In the genomic region with DNA sequence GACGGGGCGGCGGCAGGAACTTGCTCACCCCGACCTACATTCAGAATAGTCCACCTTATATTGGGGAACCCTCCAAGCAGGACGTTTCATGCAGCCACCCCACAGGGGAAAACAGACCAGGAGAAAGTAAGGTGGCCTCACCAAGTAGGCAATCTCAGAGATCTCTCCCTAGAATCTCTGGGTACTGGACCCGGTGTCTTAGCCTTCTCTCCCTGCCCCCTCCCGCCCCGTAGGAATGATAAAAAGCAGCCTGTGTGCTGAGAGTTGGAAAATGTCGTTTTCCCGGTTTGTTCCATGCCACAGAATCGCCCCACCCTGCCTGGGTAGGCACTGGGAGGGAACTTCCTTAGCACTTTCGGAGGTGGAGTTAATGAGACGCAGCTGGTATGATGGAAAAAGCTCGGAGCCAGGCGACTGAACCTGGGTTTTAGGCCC, we compare ENCODE assay signal across 8 cellular contexts. TPM values are rescaled to one million over a fixed set of nuclear protein-coding genes. Genes with fewer than 3 reads are reported as not detected.
DNase-seq lines count a peak whose midpoint lies in the region; ATAC-seq, FAIRE-seq and TF ChIP-seq lines count a peak whose summit lies in the region.

No MANE protein-coding gene starts in this region.

- peak; percentile 12 for FAIRE-seq in endometrium (lab: Jason Lieb, UNC)

- DNase-seq in activated CD4-positive, alpha-beta T cell treated with anti-CD3 and anti-CD28 coated beads for 36 hours, result no peak
- no peak for DNase-seq in activated CD4-positive, alpha-beta T cell treated with anti-CD3 and anti-CD28 coated beads, Interleukin-2, amount 50 U/mL, for 4 hours
- no peak for DNase-seq in NCI-H526 treated with DMSO at 0.1 percent for 48 hours (lab: John Stamatoyannopoulos, UW)
- no peak for DNase-seq in stimulated activated CD4-positive, alpha-beta T cell treated with anti-CD3 and anti-CD28 coated beads, Interleukin-15, amount 100 ng/mL, for 24 hours
- DNase-seq in effector memory CD8-positive, alpha-beta T cell, result no peak

- peak overlapping the region; percentile 75 for H3K4me3 Mint-ChIP-seq in activated CD4-positive, alpha-beta T cell treated with anti-CD3 and anti-CD28 coated beads for 36 hours
- no peak overlapping the region for H3K4me3 Mint-ChIP-seq in effector memory CD8-positive, alpha-beta T cell

- H3K27ac Mint-ChIP-seq in activated CD4-positive, alpha-beta T cell treated with anti-CD3 and anti-CD28 coated beads for 36 hours, result no peak overlapping the region
- no peak overlapping the region for H3K27ac Mint-ChIP-seq in effector memory CD8-positive, alpha-beta T cell

- H3K9me3 Mint-ChIP-seq in activated CD4-positive, alpha-beta T cell treated with anti-CD3 and anti-CD28 coated beads for 36 hours (ENCODE audit: low read depth), result no peaks in the 10 kb centered on the region
- no peaks in the 10 kb centered on the region for H3K9me3 Mint-ChIP-seq in effector memory CD8-positive, alpha-beta T cell

- peaks cover 33% of the 10 kb centered on the region for H3K4me1 ChIP-seq in mesodermal cell (ENCODE audit: control insufficient read depth, insufficient read depth, low read length, poor library complexity, severe bottlenecking)

- H3K36me3 ChIP-seq in mesodermal cell (ENCODE audit: control insufficient read depth, insufficient read depth, low read length), result peaks cover 5% of the 10 kb centered on the region

- H3K4me1 Mint-ChIP-seq in activated CD4-positive, alpha-beta T cell treated with anti-CD3 and anti-CD28 coated beads for 36 hours, result peaks cover 2% of the 10 kb centered on the region
- no peaks in the 10 kb centered on the region for H3K4me1 Mint-ChIP-seq in effector memory CD8-positive, alpha-beta T cell (ENCODE audit: low read depth in 2 of 2)

- intact Hi-C loops in activated CD4-positive, alpha-beta T cell treated with anti-CD3 and anti-CD28 coated beads for 36 hours (cut with DNase I, micrococcal nuclease), result no loop called here

- peak overlapping the region; percentile 100 for H3K27ac ChIP-seq in mesodermal cell (ENCODE audit: low read depth, low read length, severe bottlenecking)

- POLR2A ChIA-PET in activated CD4-positive, alpha-beta T cell treated with anti-CD3 and anti-CD28 coated beads for 36 hours (lab: Charles Lee), result interaction anchor here (0.6 kb wide), 1 partner anchor 20 kb away, joined by 4 read pairs; no protein-coding TSS in a partner anchor

- peaks cover 47% of the 10 kb centered on the region for H3K27me3 Mint-ChIP-seq in activated CD4-positive, alpha-beta T cell treated with anti-CD3 and anti-CD28 coated beads for 36 hours
- H3K27me3 Mint-ChIP-seq in effector memory CD8-positive, alpha-beta T cell, result peaks cover 54 to 71% of the 10 kb centered on the region in 2 donors

- ATAC-seq in activated CD4-positive, alpha-beta T cell treated with anti-CD3 and anti-CD28 coated beads for 36 hours, result no peak
- ATAC-seq in effector memory CD8-positive, alpha-beta T cell (replicated peaks), result no peak

- CTCF ChIA-PET in activated CD4-positive, alpha-beta T cell treated with anti-CD3 and anti-CD28 coated beads for 36 hours (lab: Charles Lee), result interaction anchor here (0.8 kb wide), 1 partner anchor 221 kb away, joined by 3 read pairs; no protein-coding TSS in a partner anchor

- no peaks in the 10 kb centered on the region for H3K9me3 ChIP-seq in mesodermal cell (ENCODE audit: control insufficient read depth, low read length)

- 0 to 1% methylated on average over 10 to 11 of the region's 15 CpGs for WGBS in mesodermal cell (ENCODE audit: insufficient coverage in 2 of 2), 2 experiments

- H3K4me3 ChIP-seq in mesodermal cell (ENCODE audit: extremely low read depth, insufficient read depth, low read length, poor library complexity, severe bottlenecking), result peak overlapping the region; percentile 59

- H3K36me3 Mint-ChIP-seq in activated CD4-positive, alpha-beta T cell treated with anti-CD3 and anti-CD28 coated beads for 36 hours (ENCODE audit: low read depth), result no peaks in the 10 kb centered on the region
- H3K36me3 Mint-ChIP-seq in effector memory CD8-positive, alpha-beta T cell (ENCODE audit: insufficient read depth), result no peaks in the 10 kb centered on the region

TF ChIP-seq in PFSK-1, 5 proteins besides CTCF, POLR2A, EP300 and RAD21:
- TF ChIP-seq TAF1 (IDR thresholded peaks at IDR 0.05; ENCODE audit: borderline replicate concordance, insufficient read depth, low read length) (no peak), POLR2AphosphoS5 (IDR thresholded peaks at IDR 0.05; ENCODE audit: low read depth, low read length) (peak; percentile 26; the same call in 1 of the 2 replicates), FOXP2 (optimal IDR thresholded peaks at IDR 0.05; ENCODE audit: borderline replicate concordance, extremely low read depth, extremely low read length, insufficient read depth) (no peak)
- TF ChIP-seq, protein P1, sequence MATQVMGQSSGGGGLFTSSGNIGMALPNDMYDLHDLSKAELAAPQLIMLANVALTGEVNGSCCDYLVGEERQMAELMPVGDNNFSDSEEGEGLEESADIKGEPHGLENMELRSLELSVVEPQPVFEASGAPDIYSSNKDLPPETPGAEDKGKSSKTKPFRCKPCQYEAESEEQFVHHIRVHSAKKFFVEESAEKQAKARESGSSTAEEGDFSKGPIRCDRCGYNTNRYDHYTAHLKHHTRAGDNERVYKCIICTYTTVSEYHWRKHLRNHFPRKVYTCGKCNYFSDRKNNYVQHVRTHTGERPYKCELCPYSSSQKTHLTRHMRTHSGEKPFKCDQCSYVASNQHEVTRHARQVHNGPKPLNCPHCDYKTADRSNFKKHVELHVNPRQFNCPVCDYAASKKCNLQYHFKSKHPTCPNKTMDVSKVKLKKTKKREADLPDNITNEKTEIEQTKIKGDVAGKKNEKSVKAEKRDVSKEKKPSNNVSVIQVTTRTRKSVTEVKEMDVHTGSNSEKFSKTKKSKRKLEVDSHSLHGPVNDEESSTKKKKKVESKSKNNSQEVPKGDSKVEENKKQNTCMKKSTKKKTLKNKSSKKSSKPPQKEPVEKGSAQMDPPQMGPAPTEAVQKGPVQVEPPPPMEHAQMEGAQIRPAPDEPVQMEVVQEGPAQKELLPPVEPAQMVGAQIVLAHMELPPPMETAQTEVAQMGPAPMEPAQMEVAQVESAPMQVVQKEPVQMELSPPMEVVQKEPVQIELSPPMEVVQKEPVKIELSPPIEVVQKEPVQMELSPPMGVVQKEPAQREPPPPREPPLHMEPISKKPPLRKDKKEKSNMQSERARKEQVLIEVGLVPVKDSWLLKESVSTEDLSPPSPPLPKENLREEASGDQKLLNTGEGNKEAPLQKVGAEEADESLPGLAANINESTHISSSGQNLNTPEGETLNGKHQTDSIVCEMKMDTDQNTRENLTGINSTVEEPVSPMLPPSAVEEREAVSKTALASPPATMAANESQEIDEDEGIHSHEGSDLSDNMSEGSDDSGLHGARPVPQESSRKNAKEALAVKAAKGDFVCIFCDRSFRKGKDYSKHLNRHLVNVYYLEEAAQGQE (IDR thresholded peaks at IDR 0.05; ENCODE audit: insufficient read depth in 1 of 2, low read depth in 2 of 2, low read length in 2 of 2), result no peak

RNA-seq across cellular contexts. Expression of gene PTPN14, which starts 0.8 kb away (rescaled TPM):
- total RNA-seq in activated CD4-positive, alpha-beta T cell treated with anti-CD3 and anti-CD28 coated beads for 36 hours, result 1 to 10 TPM; 4.1 to 4.3 TPM
- 3.9 TPM for polyA plus RNA-seq in PFSK-1 (2012; ENCODE audit: insufficient read length, low read depth)
- polyA plus RNA-seq in mesodermal cell (2013, experiment 1 of 2), result 20.3 TPM
- polyA plus RNA-seq in mesodermal cell (2013, experiment 2 of 2), result 18.1 TPM

RNA-seq across cellular contexts. Expression of gene CENPF, which starts 50.8 kb away (rescaled TPM):
- 100 to 1,000 TPM; 102 to 107 TPM for total RNA-seq in activated CD4-positive, alpha-beta T cell treated with anti-CD3 and anti-CD28 coated beads for 36 hours
- polyA plus RNA-seq in PFSK-1 (2012; ENCODE audit: insufficient read length, low read depth), result 9.6 TPM
- polyA plus RNA-seq in mesodermal cell (2013, experiment 1 of 2), result 52.7 TPM
- polyA plus RNA-seq in mesodermal cell (2013, experiment 2 of 2), result 77.4 TPM
